ENCODE assay signal across 1 cellular context in genomic region chr14:104802120-104802912, GRCh38.
TF ChIP-seq lines count a peak whose summit lies in the region.

No MANE protein-coding gene starts in this region.

TF ChIP-seq in K562, 482 proteins besides CTCF, POLR2A, EP300 and RAD21:
- no peak for TF ChIP-seq NR4A1 (CRISPR knock-in tag; IDR thresholded peaks at IDR 0.05)
- TF ChIP-seq NR4A1 (tag; IDR thresholded peaks at IDR 0.05) = no peak
- peak; percentile 69 for TF ChIP-seq ZBTB33 (CRISPR knock-in tag; IDR thresholded peaks at IDR 0.05)
